14 cellular contexts compared by ENCODE assay signal in genomic region chr16:89378947-89379771, GRCh38.
DNase-seq lines count a peak whose midpoint lies in the region; ATAC-seq and TF ChIP-seq lines count a peak whose summit lies in the region.
"Had no signal": no experiment of that assay in that cellular context is flagged by ENCODE, and none has a peak within 500 bp of the region (broad histone marks: within the 10 kb centered on the region; RNA-seq: fewer than 3 reads in every experiment).

No MANE protein-coding gene starts in this region.

- intact Hi-C loops in left cardiac atrium (cut with DNase I): no loop called here

- H3K4me2 ChIP-seq in smooth muscle cell: no peak overlapping the region

- TF ChIP-seq CTCF in smooth muscle cell (IDR thresholded peaks at IDR 0.05; ENCODE audit: borderline replicate concordance, insufficient read depth, poor library complexity, severe bottlenecking) (no peak), GM13976 (IDR thresholded peaks at IDR 0.05; ENCODE audit: borderline replicate concordance, control extremely low read depth, extremely low read depth, insufficient read depth, missing control alignments) (no peak)

- no peak overlapping the region for H2AFZ ChIP-seq in smooth muscle cell (ENCODE audit: low read depth)

- H3K4me3 ChIP-seq in adipocyte (ENCODE audit: low read length): peak overlapping the region; percentile 68
- H3K4me3 ChIP-seq in smooth muscle cell: no peak overlapping the region

- H3K36me3 ChIP-seq in adipocyte (ENCODE audit: control insufficient read depth, insufficient read depth, low read length, severe bottlenecking) (no peaks in the 10 kb centered on the region), smooth muscle cell (ENCODE audit: low read depth) (no peaks in the 10 kb centered on the region)

- no peaks in the 10 kb centered on the region for H3F3A ChIP-seq in smooth muscle cell (ENCODE audit: low read depth)

- WGBS in smooth muscle cell (ENCODE audit: low lambda C conversion rate): 92% methylated on average over 29 of the region's 29 CpGs

- DNase-seq in NCI-H526 (lab: John Stamatoyannopoulos, UW): peak; percentile 3 to 14
- no peak for DNase-seq in NCI-H526 treated with DMSO at 0.1 percent for 48 hours (lab: John Stamatoyannopoulos, UW)
- no peak for DNase-seq in adipocyte (ENCODE audit: low read depth)
- no peak for DNase-seq in left cardiac atrium
- DNase-seq in smooth muscle cell (lab: John Stamatoyannopoulos, UW; ENCODE audit: unreplicated experiment): no peak
- DNase-seq in GM13976 (ENCODE audit: low spot score): no peak
- DNase-seq in RPMI8226: no peak
- DNase-seq: 8988T, GF-D8, IMR-90, midbrain, NCI-H82 had no signal

- H3K27me3 ChIP-seq in adipocyte (replicated peaks; ENCODE audit: control insufficient read depth, insufficient read depth, low read length) (no peaks in the 10 kb centered on the region), smooth muscle cell (ENCODE audit: low read depth) (no peaks in the 10 kb centered on the region)

- H4K20me1 ChIP-seq in smooth muscle cell (ENCODE audit: low read depth): peaks cover 100% of the 10 kb centered on the region

- H3K79me2 ChIP-seq in smooth muscle cell (ENCODE audit: low read depth): peaks cover 100% of the 10 kb centered on the region

- in situ Hi-C loops in GM13976 (cut with MboI; ENCODE audit: low sequenced_read_pairs, unreplicated experiment): no loop called here

- H3K9ac ChIP-seq in adipocyte (ENCODE audit: low read length): peak overlapping the region; percentile 31
- H3K9ac ChIP-seq in smooth muscle cell (ENCODE audit: low read depth): no peak overlapping the region

- H3K4me1 ChIP-seq in adipocyte (ENCODE audit: control insufficient read depth, insufficient read depth, low read length): peaks cover 26% of the 10 kb centered on the region
- H3K4me1 ChIP-seq in smooth muscle cell (ENCODE audit: low read depth): peaks cover 8% of the 10 kb centered on the region

- H3K9me3 ChIP-seq in adipocyte (ENCODE audit: control insufficient read depth, low read length) (no peaks in the 10 kb centered on the region), smooth muscle cell (replicated peaks; ENCODE audit: low read depth) (no peaks in the 10 kb centered on the region)

- peak; percentile 5 to 61 for ATAC-seq in left cardiac atrium
- no peak for ATAC-seq in GM21381 (IDR thresholded peaks at IDR 0.05; ENCODE audit: unreplicated experiment)
- ATAC-seq: activated naive CD4-positive, alpha-beta T cell treated with anti-CD3 and anti-CD28 coated beads, Interleukin-2, amount 50 U/mL, for 72 hours had no signal

- H3K27ac ChIP-seq in smooth muscle cell (ENCODE audit: low read depth): peak overlapping the region; percentile 4

Comparison
In these comparisons a context has a peak if more than half of its experiments do, and no peak if none do; other contexts are left out.
1. DNase-seq: peak in NCI-H526 (2 of 2); none in NCI-H526 treated with DMSO at 0.1 percent for 48 hours (single experiment), adipocyte (single experiment), left cardiac atrium (single experiment), smooth muscle cell (single experiment), GM13976 (single experiment) and RPMI8226 (single experiment).